27 cellular contexts compared by ENCODE assay signal in genomic region chr2:1446281-1446680, GRCh38. TPM values are rescaled to one million over a fixed set of nuclear protein-coding genes. Genes with fewer than 3 reads are reported as not detected.
"Had no signal": no experiment of that assay in that cellular context is flagged by ENCODE, and none has a peak within 500 bp of the region (broad histone marks: within the 10 kb centered on the region; RNA-seq: fewer than 3 reads in every experiment).

No MANE protein-coding gene starts in this region.

- DNase-seq: activated CD4-positive, alpha-beta T cell treated with anti-CD3 and anti-CD28 coated beads for 48 hours; activated CD4-positive, alpha-beta T cell treated with anti-CD3 and anti-CD28 coated beads, Interleukin-2, amount 50 U/mL, for 4 hours; activated CD4-positive, CD25-positive, alpha-beta regulatory T cell treated with anti-CD3 and anti-CD28 coated beads, Interleukin-2, amount 50 U/mL, for 72 hours; activated CD8-positive, alpha-beta memory T cell treated with anti-CD3 and anti-CD28 coated beads, Interleukin-2, amount 50 U/mL, for 48 hours; activated CD8-positive, alpha-beta T cell treated with anti-CD3 and anti-CD28 coated beads, Interleukin-2, amount 10 ng/mL, durations not matched to agents 7 days and 5 days; activated effector memory CD4-positive, alpha-beta T cell treated with anti-CD3 and anti-CD28 coated beads, Interleukin-2, amount 50 U/mL, for 16 hours; activated naive CD4-positive, alpha-beta T cell treated with anti-CD3 and anti-CD28 coated beads for 36 hours; activated T-cell treated with anti-CD3 and anti-CD28 coated beads, Interleukin-2, amount 50 U/mL, for 1 hour; amygdala; cerebellar nuclear complex; MM.1S; NCI-H1105; NCI-H1436; NCI-H1694 treated with DMSO at 0.1 percent for 48 hours; NCI-H2029 treated with DMSO at 0.1 percent for 48 hours; NCI-H345; NCI-H510A; NCI-H526 treated with DMSO at 0.1 percent for 48 hours; NCI-H82; RPMI8226; SJCRH30; SK-N-SH; T-helper 1 cell had no signal

- H3K36me3 ChIP-seq: SJCRH30 had no signal

- H3K4me1 ChIP-seq: SJCRH30 had no signal

- H3K4me2 ChIP-seq: SK-N-SH had no signal

- H3K27ac ChIP-seq: SJCRH30 had no signal

- H3K9me3 ChIP-seq: SJCRH30, SK-N-SH had no signal

- H3K9ac ChIP-seq: SK-N-SH had no signal

- H3K4me3 Mint-ChIP-seq: activated CD8-positive, alpha-beta T cell treated with anti-CD3 and anti-CD28 coated beads, Interleukin-2, amount 10 ng/mL, durations not matched to agents 7 days and 5 days; activated naive CD4-positive, alpha-beta T cell treated with anti-CD3 and anti-CD28 coated beads for 36 hours; activated naive CD8-positive, alpha-beta T cell; T-helper 2 cell treated with Interferon-gamma antibody and Interleukin-4, amounts not matched to agents 5 μg/mL and 100 μg/mL, for 36 hours had no signal

- H3K4me3 ChIP-seq: SJCRH30 had no signal

- H3K27ac Mint-ChIP-seq: activated CD8-positive, alpha-beta T cell treated with anti-CD3 and anti-CD28 coated beads, Interleukin-2, amount 10 ng/mL, durations not matched to agents 7 days and 5 days; activated naive CD4-positive, alpha-beta T cell treated with anti-CD3 and anti-CD28 coated beads for 36 hours; activated naive CD8-positive, alpha-beta T cell; T-helper 2 cell treated with Interferon-gamma antibody and Interleukin-4, amounts not matched to agents 5 μg/mL and 100 μg/mL, for 36 hours had no signal

- ATAC-seq: activated CD8-positive, alpha-beta T cell treated with anti-CD3 and anti-CD28 coated beads, Interleukin-2, amount 10 ng/mL, durations not matched to agents 7 days and 5 days; Right ventricle myocardium inferior had no signal

RNA-seq across cellular contexts. Expression of gene TPO, which starts 33.0 kb away (rescaled TPM):
- total RNA-seq: activated CD8-positive, alpha-beta T cell treated with anti-CD3 and anti-CD28 coated beads, Interleukin-2, amount 10 ng/mL, durations not matched to agents 7 days and 5 days; activated naive CD4-positive, alpha-beta T cell treated with anti-CD3 and anti-CD28 coated beads for 36 hours; OCI-LY7; SJCRH30 had no signal
- polyA plus RNA-seq: SK-N-SH had no signal
